ENCODE assay signal across 21 cellular contexts in the genomic region with DNA sequence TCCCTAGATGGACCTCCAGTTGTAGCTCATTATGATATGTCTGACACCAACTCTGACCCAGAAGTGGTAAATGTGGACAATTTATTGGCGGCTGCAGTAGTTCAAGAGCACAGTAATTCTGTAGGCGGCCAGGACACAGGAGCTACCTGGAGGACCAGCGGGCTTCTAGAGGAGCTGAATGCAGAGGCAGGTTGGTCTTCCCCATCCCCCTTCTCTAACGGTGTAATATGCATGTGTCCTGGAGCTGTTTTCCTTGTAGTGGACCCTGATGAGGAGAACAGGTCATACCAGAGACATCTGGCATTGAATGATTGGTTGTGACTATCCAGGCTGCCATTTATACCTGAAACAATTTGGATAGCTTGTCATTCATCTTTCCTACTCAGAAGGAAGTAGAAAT.
A peak's percentile ranks its signal among the peaks of the same experiment; 100 is the strongest.
DNase-seq lines count a peak whose midpoint lies in the region; ATAC-seq, FAIRE-seq and TF ChIP-seq lines count a peak whose summit lies in the region.
"Had no signal": no experiment of that assay in that cellular context is flagged by ENCODE, and none has a peak within 500 bp of the region (broad histone marks: within the 10 kb centered on the region; RNA-seq: fewer than 3 reads in every experiment).

No MANE protein-coding gene starts in this region.

- H2BK120ac ChIP-seq in mesendoderm (ENCODE audit: low read depth, low read length), result no peak overlapping the region

- peak overlapping the region; percentile 4 for H3K27ac Mint-ChIP-seq in activated CD4-positive, alpha-beta T cell treated with anti-CD3 and anti-CD28 coated beads, Interleukin-2, amount 10 ng/mL, durations not matched to agents 7 days and 5 days

- H3K4ac ChIP-seq in mesendoderm (ENCODE audit: low read depth, low read length), result no peak overlapping the region

- H3K36me3 ChIP-seq in K562 (ENCODE audit: control insufficient read depth, insufficient read depth, low read length), result peaks cover 3% of the 10 kb centered on the region; the same call in 1 of the 3 replicates
- no peaks in the 10 kb centered on the region for H3K36me3 ChIP-seq in mesendoderm (ENCODE audit: control insufficient read depth, insufficient read depth, low read length)
- H3K36me3 ChIP-seq: BE2C had no signal

- H3K18ac ChIP-seq in mesendoderm (ENCODE audit: low read length), result no peak overlapping the region

- in situ Hi-C loops in K562 (cut with MboI), result no loop called here

- no peak overlapping the region for H2AK5ac ChIP-seq in mesendoderm (ENCODE audit: low read length)

- no peak for TF ChIP-seq RAD21 in K562 (CRISPR knock-in tag; conservative IDR thresholded peaks at IDR 0.05 in 1 of 2, IDR thresholded peaks at IDR 0.05 in 1 of 2)

- TF ChIP-seq CTCF in K562 (IDR thresholded peaks at IDR 0.05 in 2 of 3, conservative IDR thresholded peaks at IDR 0.05 in 1 of 3; ENCODE audit: insufficient read depth in 2 of 3, low read depth in 1 of 3, low read length in 3 of 3), result no peak

- CTCF ChIA-PET in activated CD4-positive, alpha-beta T cell treated with anti-CD3 and anti-CD28 coated beads, Interleukin-2, amount 10 ng/mL, durations not matched to agents 7 days and 5 days (lab: Charles Lee), result interaction anchor here (1.1 to 1.7 kb wide), 5 partner anchors 18 to 574 kb away, joined by 3 to 4 read pairs (median 3); a partner anchor contains a TSS
- CTCF ChIA-PET in K562 (lab: Yijun Ruan, JAX; ENCODE audit: low intra/inter-chr PET ratio), result no interaction called here

- H3K23ac ChIP-seq in mesendoderm (ENCODE audit: low read length), result no peak overlapping the region

- H2BK15ac ChIP-seq in mesendoderm (replicated peaks; ENCODE audit: low read depth), result no peak overlapping the region

- no peak for TF ChIP-seq POLR2A in K562 (conservative IDR thresholded peaks at IDR 0.05)

- H3K4me1 Mint-ChIP-seq in activated CD4-positive, alpha-beta T cell treated with anti-CD3 and anti-CD28 coated beads, Interleukin-2, amount 10 ng/mL, durations not matched to agents 7 days and 5 days, result peaks cover 18% of the 10 kb centered on the region
- H3K4me1 Mint-ChIP-seq in activated T-cell treated with anti-CD3 and anti-CD28 coated beads, Interleukin-2, amount 50 U/mL, for 4 hours (ENCODE audit: low read depth), result peaks cover 39% of the 10 kb centered on the region

- no peaks in the 10 kb centered on the region for H3K27me3 Mint-ChIP-seq in activated CD4-positive, alpha-beta T cell treated with anti-CD3 and anti-CD28 coated beads, Interleukin-2, amount 10 ng/mL, durations not matched to agents 7 days and 5 days
- H3K27me3 Mint-ChIP-seq in activated T-cell treated with anti-CD3 and anti-CD28 coated beads, Interleukin-2, amount 50 U/mL, for 4 hours (ENCODE audit: low read depth), result no peaks in the 10 kb centered on the region
- H3K27me3 Mint-ChIP-seq: CD4-positive, CD25-positive, alpha-beta regulatory T cell had no signal

- FAIRE-seq in K562 (lab: Jason Lieb, UNC), result no peak
- FAIRE-seq: GM12891 had no signal

- peaks cover 27% of the 10 kb centered on the region for H3K79me2 ChIP-seq in K562 (ENCODE audit: control insufficient read depth, insufficient read depth, low read length)
- no peaks in the 10 kb centered on the region for H3K79me2 ChIP-seq in mesendoderm (ENCODE audit: control insufficient read depth, insufficient read depth, low read length)

- no peak for TF ChIP-seq EP300 in K562 (IDR thresholded peaks at IDR 0.05; ENCODE audit: low read length)

- DNase-seq in activated CD4-positive, alpha-beta T cell treated with anti-CD3 and anti-CD28 coated beads, Interleukin-2, amount 10 ng/mL, durations not matched to agents 7 days and 5 days, result no peak
- DNase-seq in activated CD4-positive, alpha-beta T cell treated with anti-CD3 and anti-CD28 coated beads for 1 hour, result no peak
- DNase-seq in K562 (ENCODE audit: extremely low read depth in 1 of 4, low spot score in 3 of 4), result no peak
- DNase-seq in mesendoderm, result peak; percentile 51
- no peak for DNase-seq in nucleus accumbens (lab: John Stamatoyannopoulos, UW)
- DNase-seq in stimulated activated naive CD4-positive, alpha-beta T cell (lab: John Stamatoyannopoulos, UW), result no peak
- DNase-seq in activated T-cell treated with anti-CD3 and anti-CD28 coated beads, Interleukin-2, amount 50 U/mL, for 4 hours, result no peak
- DNase-seq in mucosa of gallbladder (ENCODE audit: low spot score), result no peak
- DNase-seq: BE2C; Caco-2; CD4-positive, CD25-positive, alpha-beta regulatory T cell; GOT3; KBM-7; NCI-H1105 treated with DMSO at 0.1 percent for 48 hours; NCI-H1694; NCI-H510A; NCI-H82; OCI-M1; SHP77 had no signal

- H3K4me1 ChIP-seq in K562 (replicated peaks in 1 of 2; ENCODE audit: control insufficient read depth in 2 of 2, insufficient read depth in 2 of 2, low read length in 2 of 2), result no peaks in the 10 kb centered on the region
- no peaks in the 10 kb centered on the region for H3K4me1 ChIP-seq in mesendoderm (ENCODE audit: control insufficient read depth, low read depth, low read length)
- H3K4me1 ChIP-seq: BE2C, Caco-2 had no signal

- H3K4me3 Mint-ChIP-seq in activated CD4-positive, alpha-beta T cell treated with anti-CD3 and anti-CD28 coated beads, Interleukin-2, amount 10 ng/mL, durations not matched to agents 7 days and 5 days, result no peak overlapping the region
- H3K4me3 Mint-ChIP-seq in activated T-cell treated with anti-CD3 and anti-CD28 coated beads, Interleukin-2, amount 50 U/mL, for 4 hours, result no peak overlapping the region

- H3K4me2 ChIP-seq in K562 (ENCODE audit: insufficient read depth, low read length) (no peak overlapping the region), mesendoderm (ENCODE audit: low read length) (no peak overlapping the region)

- POLR2A ChIA-PET in activated CD4-positive, alpha-beta T cell treated with anti-CD3 and anti-CD28 coated beads, Interleukin-2, amount 10 ng/mL, durations not matched to agents 7 days and 5 days (lab: Charles Lee), result interaction anchor here (0.6 kb wide), 1 partner anchor 28 kb away, joined by 11 read pairs; no protein-coding TSS in a partner anchor
- POLR2A ChIA-PET in K562 (lab: Yijun Ruan, JAX), result interaction anchor here (0.7 to 1.4 kb wide), 4 partner anchors 11 to 44 kb away, joined by 3 to 4 read pairs (median 3); no protein-coding TSS in a partner anchor

- WGBS in K562 (ENCODE audit: insufficient coverage, low coverage, missing lambda C conversion rate), result 83% methylated on average over 4 of the region's 4 CpGs
- WGBS in mesendoderm (ENCODE audit: extremely low coverage, insufficient coverage, low lambda C conversion rate), result no CpG with 5 or more reads among the region's 4 CpGs

- intact Hi-C loops in K562 (cut with micrococcal nuclease), result no loop called here

- H4K20me1 ChIP-seq in K562 (replicated peaks; ENCODE audit: control insufficient read depth, insufficient read depth, low read length), result no peaks in the 10 kb centered on the region

- no peak overlapping the region for H3K56ac ChIP-seq in mesendoderm (ENCODE audit: low read length)

- no peak overlapping the region for H2BK5ac ChIP-seq in mesendoderm (ENCODE audit: low read length)

- no peaks in the 10 kb centered on the region for H3K79me1 ChIP-seq in mesendoderm (ENCODE audit: low read length)

- no peak overlapping the region for H3K4me3 ChIP-seq in K562
- no peak overlapping the region for H3K4me3 ChIP-seq in mesendoderm (ENCODE audit: low read length)

- H2AFZ ChIP-seq in K562 (ENCODE audit: low read depth, low read length), result no peak overlapping the region

- no peaks in the 10 kb centered on the region for H3K9me3 Mint-ChIP-seq in activated CD4-positive, alpha-beta T cell treated with anti-CD3 and anti-CD28 coated beads, Interleukin-2, amount 10 ng/mL, durations not matched to agents 7 days and 5 days
- H3K9me3 Mint-ChIP-seq in activated T-cell treated with anti-CD3 and anti-CD28 coated beads, Interleukin-2, amount 50 U/mL, for 4 hours, result no peaks in the 10 kb centered on the region
- H3K9me3 Mint-ChIP-seq: CD4-positive, CD25-positive, alpha-beta regulatory T cell had no signal

- H3K27ac ChIP-seq in K562 (ENCODE audit: extremely low read depth, low read depth, low read length) (no peak overlapping the region), mesendoderm (ENCODE audit: low read depth, low read length) (no peak overlapping the region)

- no peak overlapping the region for H4K5ac ChIP-seq in mesendoderm (ENCODE audit: low read length)

- no peaks in the 10 kb centered on the region for H3K9me3 ChIP-seq in K562 (replicated peaks; ENCODE audit: control insufficient read depth, insufficient read depth, low read depth, low read length)
- H3K9me3 ChIP-seq: BE2C, Caco-2 had no signal

- H3K9me1 ChIP-seq in K562 (ENCODE audit: control insufficient read depth, insufficient read depth, low read length), result peaks cover 2% of the 10 kb centered on the region

- ATAC-seq in K562, result peak; percentile 31; the same call in 1 of the 3 replicates
- no peak for ATAC-seq in activated T-cell treated with anti-CD3 and anti-CD28 coated beads, Interleukin-2, amount 50 U/mL, for 4 hours
- ATAC-seq: HCT116 had no signal

- H3K27me3 ChIP-seq in K562 (ENCODE audit: control insufficient read depth in 2 of 2, insufficient read depth in 2 of 2, low read length in 2 of 2) (no peaks in the 10 kb centered on the region), mesendoderm (ENCODE audit: insufficient read depth, low read length, poor library complexity) (no peaks in the 10 kb centered on the region)
- H3K27me3 ChIP-seq: BE2C had no signal

- no peak overlapping the region for H3K9ac ChIP-seq in K562 (ENCODE audit: insufficient read depth in 1 of 2, low read depth in 2 of 2, low read length in 2 of 2)
- H3K9ac ChIP-seq in mesendoderm (ENCODE audit: low read length), result no peak overlapping the region

- no TSS peak for BruUV-seq in K562 (replicated peaks; lab: Mats Ljungman, UMichigan)

- H4K8ac ChIP-seq in mesendoderm (ENCODE audit: low read depth, low read length), result no peak overlapping the region

- peaks cover 41% of the 10 kb centered on the region for H3K36me3 Mint-ChIP-seq in activated CD4-positive, alpha-beta T cell treated with anti-CD3 and anti-CD28 coated beads, Interleukin-2, amount 10 ng/mL, durations not matched to agents 7 days and 5 days (ENCODE audit: low read depth)
- peaks cover 16% of the 10 kb centered on the region for H3K36me3 Mint-ChIP-seq in activated T-cell treated with anti-CD3 and anti-CD28 coated beads, Interleukin-2, amount 50 U/mL, for 4 hours (ENCODE audit: insufficient read depth)

TF ChIP-seq in K562, 482 proteins besides CTCF, POLR2A, EP300 and RAD21 (continues in another document):
- TF ChIP-seq ZNF224 (CRISPR knock-in tag; IDR thresholded peaks at IDR 0.05) (no peak), NR2C1 (IDR thresholded peaks at IDR 0.05) (no peak), NR2C1 (tag; IDR thresholded peaks at IDR 0.05) (no peak), FOXM1 (IDR thresholded peaks at IDR 0.05; ENCODE audit: low read depth) (no peak), FOXM1 (CRISPR knock-in tag; IDR thresholded peaks at IDR 0.05; ENCODE audit: low read depth) (no peak), STAT5B (CRISPR knock-in tag; IDR thresholded peaks at IDR 0.05) (no peak), ZNF311 (CRISPR knock-in tag; IDR thresholded peaks at IDR 0.05) (no peak), ZNF197 (CRISPR knock-in tag; IDR thresholded peaks at IDR 0.05; ENCODE audit: low read depth) (no peak)
